In the genomic region with DNA sequence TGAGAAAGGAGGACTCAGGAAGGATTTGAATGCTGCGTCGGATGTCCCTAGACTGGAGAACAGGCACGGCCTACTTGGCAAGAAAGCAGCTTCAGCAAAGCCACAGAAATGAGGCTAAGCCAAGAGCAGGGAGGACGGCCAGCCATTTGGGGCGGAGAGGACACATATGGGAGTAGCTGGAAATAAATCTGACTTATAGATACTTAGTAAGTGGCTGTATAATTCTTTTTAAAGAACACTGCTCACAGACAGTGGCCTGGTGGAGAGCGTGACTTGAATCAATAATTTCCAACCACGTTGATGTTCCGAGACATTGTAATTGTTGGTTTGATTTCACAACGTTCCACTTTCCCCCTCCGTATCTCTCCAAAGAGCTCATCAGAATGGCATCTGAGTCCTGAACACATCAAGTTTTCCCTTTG, we compare ENCODE assay signal across 28 cellular contexts.
DNase-seq lines count a peak whose midpoint lies in the region; ATAC-seq, FAIRE-seq and TF ChIP-seq lines count a peak whose summit lies in the region.
"Had no signal": no experiment of that assay in that cellular context is flagged by ENCODE, and none has a peak within 500 bp of the region (broad histone marks: within the 10 kb centered on the region; RNA-seq: fewer than 3 reads in every experiment).

No MANE protein-coding gene starts in this region.

- no peak for FAIRE-seq in H54 (lab: Jason Lieb, UNC)
- FAIRE-seq: GM12892, kidney, urothelium cell line had no signal

- no peaks in the 10 kb centered on the region for H3K4me1 Mint-ChIP-seq in natural killer cell treated with Interleukin-12 subunit alpha and Interleukin-12 subunit beta and Interleukin-15 and Interleukin-18, amount 100 ng/mL, for 72 hours (ENCODE audit: low read depth in 2 of 2)
- H3K4me1 Mint-ChIP-seq: activated B cell treated with CpG ODN at 0.5 μM for 24 hours had no signal

- ATAC-seq in left cardiac atrium, result peak; percentile 49 to 71
- ATAC-seq in activated CD4-positive, CD25-positive, alpha-beta regulatory T cell treated with anti-CD3 and anti-CD28 coated beads, Interleukin-2, amount 50 U/mL, for 24 hours, result no peak
- no peak for ATAC-seq in natural killer cell treated with Interleukin-12 subunit alpha and Interleukin-12 subunit beta and Interleukin-15 and Interleukin-18, amount 100 ng/mL, for 72 hours
- ATAC-seq: activated CD8-positive, alpha-beta T cell treated with anti-CD3 and anti-CD28 coated beads for 36 hours; CD8-positive, alpha-beta T cell had no signal

- intact Hi-C loops in left cardiac atrium (cut with DNase I) (no loop called here), sigmoid colon (cut with DNase I) (no loop called here)

- H3K27ac ChIP-seq in sigmoid colon, result peak overlapping the region in 3 of 4 donors; percentile 14 to 56 (median 22)
- H3K27ac ChIP-seq: HL-60 had no signal

- no peaks in the 10 kb centered on the region for H3K9me3 Mint-ChIP-seq in natural killer cell treated with Interleukin-12 subunit alpha and Interleukin-12 subunit beta and Interleukin-15 and Interleukin-18, amount 100 ng/mL, for 72 hours
- H3K9me3 Mint-ChIP-seq: activated B cell treated with CpG ODN at 0.5 μM for 24 hours; activated CD8-positive, alpha-beta T cell treated with anti-CD3 and anti-CD28 coated beads for 36 hours; CD8-positive, alpha-beta T cell; dendritic cell treated with granulocyte-macrophage colony-stimulating factor and Interleukin-4, amounts not matched to agents 40 ng/mL and 50 ng/mL, for 4 days had no signal

- TF ChIP-seq EP300 in sigmoid colon (IDR thresholded peaks at IDR 0.05), result no peak

- TF ChIP-seq CTCF in AG09319 (IDR thresholded peaks at IDR 0.05; ENCODE audit: low read depth, low read length) (no peak), sigmoid colon (IDR thresholded peaks at IDR 0.05) (no peak)

- H3K4me3 Mint-ChIP-seq in natural killer cell treated with Interleukin-12 subunit alpha and Interleukin-12 subunit beta and Interleukin-15 and Interleukin-18, amount 100 ng/mL, for 72 hours, result no peak overlapping the region
- H3K4me3 Mint-ChIP-seq: activated B cell treated with CpG ODN at 0.5 μM for 24 hours; activated CD8-positive, alpha-beta T cell treated with anti-CD3 and anti-CD28 coated beads for 36 hours; CD8-positive, alpha-beta T cell; dendritic cell treated with granulocyte-macrophage colony-stimulating factor and Interleukin-4, amounts not matched to agents 40 ng/mL and 50 ng/mL, for 4 days had no signal

- H3K4me1 ChIP-seq in sigmoid colon, result peaks cover 0 to 27% (median 22%) of the 10 kb centered on the region in 4 donors

- no peaks in the 10 kb centered on the region for H3K9me3 ChIP-seq in sigmoid colon

- DNase-seq in AG09319 (ENCODE audit: extremely low read depth, low read depth) (peak; percentile 35), amniotic epithelial cell (ENCODE audit: low read depth) (peak; percentile 92), left cardiac atrium (peak; percentile 29), sigmoid colon (no peak), EL (no peak), H54 (ENCODE audit: insufficient read length, low spot score) (no peak)
- no peak for DNase-seq in natural killer cell treated with Interleukin-12 subunit alpha and Interleukin-12 subunit beta and Interleukin-15 and Interleukin-18, amount 100 ng/mL, for 72 hours (ENCODE audit: low spot score)
- DNase-seq: activated B cell treated with CpG ODN at 0.5 μM for 24 hours; activated CD8-positive, alpha-beta T cell treated with anti-CD3 and anti-CD28 coated beads for 36 hours; activated effector memory CD4-positive, alpha-beta T cell treated with anti-CD3 and anti-CD28 coated beads, Interleukin-2, amount 50 U/mL, for 16 hours; activated T-cell treated with anti-CD3 and anti-CD28 coated beads for 4 hours; CD8-positive, alpha-beta T cell; DMS53; foreskin melanocyte; kidney; NCI-H1092 treated with DMSO at 0.1 percent for 48 hours; NCI-H1930; NCI-H226; NCI-H748 treated with DMSO at 0.1 percent for 48 hours; occipital lobe; SHP77; stimulated activated CD8-positive, alpha-beta memory T cell treated with anti-CD3 and anti-CD28 coated beads, Interleukin-4, amount 100 ng/mL, for 48 hours; T1000 had no signal

- WGBS in sigmoid colon, 2 donors, result 84% methylated on average over 10 of the region's 10 CpGs

- TF ChIP-seq POLR2A in sigmoid colon (IDR thresholded peaks at IDR 0.05) (no peak), H54 (IDR thresholded peaks at IDR 0.05; ENCODE audit: low read depth, low read length) (no peak)

- H3K27ac Mint-ChIP-seq in natural killer cell treated with Interleukin-12 subunit alpha and Interleukin-12 subunit beta and Interleukin-15 and Interleukin-18, amount 100 ng/mL, for 72 hours, result no peak overlapping the region
- H3K27ac Mint-ChIP-seq: activated B cell treated with CpG ODN at 0.5 μM for 24 hours; activated CD8-positive, alpha-beta T cell treated with anti-CD3 and anti-CD28 coated beads for 36 hours; CD8-positive, alpha-beta T cell; dendritic cell treated with granulocyte-macrophage colony-stimulating factor and Interleukin-4, amounts not matched to agents 40 ng/mL and 50 ng/mL, for 4 days had no signal

- H3K36me3 ChIP-seq in sigmoid colon, result no peaks in the 10 kb centered on the region

- H3K36me3 Mint-ChIP-seq in natural killer cell treated with Interleukin-12 subunit alpha and Interleukin-12 subunit beta and Interleukin-15 and Interleukin-18, amount 100 ng/mL, for 72 hours, result no peaks in the 10 kb centered on the region
- H3K36me3 Mint-ChIP-seq: CD8-positive, alpha-beta T cell had no signal

- peaks cover 10 to 27% of the 10 kb centered on the region in 2 donors for H3K27me3 Mint-ChIP-seq in natural killer cell treated with Interleukin-12 subunit alpha and Interleukin-12 subunit beta and Interleukin-15 and Interleukin-18, amount 100 ng/mL, for 72 hours
- H3K27me3 Mint-ChIP-seq: activated B cell treated with CpG ODN at 0.5 μM for 24 hours; dendritic cell treated with granulocyte-macrophage colony-stimulating factor and Interleukin-4, amounts not matched to agents 40 ng/mL and 50 ng/mL, for 4 days had no signal

- no peaks in the 10 kb centered on the region for H3K27me3 ChIP-seq in sigmoid colon

- H3K4me3 ChIP-seq in sigmoid colon, result no peak overlapping the region

Comparison
In these comparisons a context has a peak if more than half of its experiments do, and no peak if none do; other contexts are left out.
1. DNase-seq: peak in AG09319 (single experiment), amniotic epithelial cell (single experiment) and left cardiac atrium (single experiment); none in sigmoid colon (single experiment), natural killer cell treated with Interleukin-12 subunit alpha and Interleukin-12 subunit beta and Interleukin-15 and Interleukin-18, amount 100 ng/mL, for 72 hours (single experiment), EL (single experiment) and H54 (single experiment).
2. ATAC-seq: peak in left cardiac atrium (2 of 2); none in activated CD4-positive, CD25-positive, alpha-beta regulatory T cell treated with anti-CD3 and anti-CD28 coated beads, Interleukin-2, amount 50 U/mL, for 24 hours (0 of 2) and natural killer cell treated with Interleukin-12 subunit alpha and Interleukin-12 subunit beta and Interleukin-15 and Interleukin-18, amount 100 ng/mL, for 72 hours (0 of 2).